ENCODE assay signal across 36 cellular contexts in genomic region chr17:38583176-38583575, GRCh38. TPM values are rescaled to one million over a fixed set of nuclear protein-coding genes. Genes with fewer than 3 reads are reported as not detected.
"Had no signal": no experiment of that assay in that cellular context is flagged by ENCODE, and none has a peak within 500 bp of the region (broad histone marks: within the 10 kb centered on the region; RNA-seq: fewer than 3 reads in every experiment).

No MANE protein-coding gene starts in this region.

- H3K27me3 ChIP-seq: MG63 had no signal

- H3K4me3 ChIP-seq: MG63 had no signal

- H3K4me2 ChIP-seq: KMS-11 had no signal

- DNase-seq: Karpas-422, Kasumi-1, MG63, MM.1S, MV-4-11, NCI-H1048, NCI-H1092, NCI-H1092 treated with DMSO at 0.1 percent for 48 hours, NCI-H1105, NCI-H1105 treated with DMSO at 0.1 percent for 48 hours, NCI-H1417, NCI-H1417 treated with DMSO at 0.1 percent for 48 hours, NCI-H1436, NCI-H1436 treated with DMSO at 0.1 percent for 48 hours, NCI-H146, NCI-H1694, NCI-H1694 treated with DMSO at 0.1 percent for 48 hours, NCI-H187, NCI-H187 treated with DMSO at 0.1 percent for 48 hours, NCI-H1930, NCI-H2029, NCI-H2029 treated with DMSO at 0.1 percent for 48 hours, NCI-H2081, NCI-H2081 treated with DMSO at 0.1 percent for 48 hours, NCI-H2107, NCI-H2171, NCI-H2171 treated with DMSO at 0.1 percent for 48 hours, NCI-H2227 treated with DMSO at 0.1 percent for 48 hours, NCI-H226, NCI-H345, NCI-H446, NCI-H446 treated with DMSO at 0.1 percent for 48 hours, NCI-H510A had no signal

- H3K36me3 ChIP-seq: MG63 had no signal

- H3K9ac ChIP-seq: KMS-11 had no signal

- H3K9me3 ChIP-seq: MG63 had no signal

- H3K27ac ChIP-seq: KMS-11 had no signal

RNA-seq across cellular contexts. Expression of gene SRCIN1, which starts 22.6 kb away (rescaled TPM):
- total RNA-seq: LHCN-M2, M059J had no signal
